In the genomic region with DNA sequence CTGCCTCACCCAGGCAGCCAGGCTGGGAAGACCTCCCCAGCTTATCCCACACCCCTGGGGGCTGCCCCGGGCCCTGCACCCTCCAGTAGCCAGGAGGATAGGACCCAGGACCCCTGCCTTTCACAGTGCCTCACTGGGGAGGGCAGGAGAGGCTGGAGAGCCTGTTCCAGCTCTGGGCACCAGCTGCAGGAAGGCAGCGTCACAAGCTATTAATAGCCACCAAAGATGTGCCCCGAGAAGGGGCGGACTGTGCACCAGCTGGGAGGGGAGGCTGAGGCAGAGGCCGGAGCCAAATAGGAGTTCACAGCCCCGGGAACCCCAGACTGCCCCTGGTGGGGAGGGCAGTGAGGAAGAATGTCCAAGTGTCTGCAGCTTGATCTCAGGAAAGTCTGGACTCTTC, we compare ENCODE assay signal across 16 cellular contexts.
"Had no signal": no experiment of that assay in that cellular context is flagged by ENCODE, and none has a peak within 500 bp of the region (broad histone marks: within the 10 kb centered on the region; RNA-seq: fewer than 3 reads in every experiment).

No MANE protein-coding gene starts in this region.

- H3K36me3 ChIP-seq: colonic mucosa, right lobe of liver, stomach, upper lobe of right lung had no signal

- H3K4me3 ChIP-seq: colonic mucosa, right lobe of liver, SK-N-MC, stomach, testis, upper lobe of right lung had no signal

- H3K9me3 Mint-ChIP-seq: activated naive CD4-positive, alpha-beta T cell treated with anti-CD3 and anti-CD28 coated beads, Interleukin-2, amount 50 U/mL, for 72 hours had no signal

- ATAC-seq: activated naive CD4-positive, alpha-beta T cell treated with anti-CD3 and anti-CD28 coated beads, Interleukin-2, amount 50 U/mL, for 72 hours; upper lobe of right lung had no signal

- DNase-seq: activated CD4-positive, alpha-beta T cell treated with anti-CD3 and anti-CD28 coated beads for 1 hour; activated CD4-positive, alpha-beta T cell treated with anti-CD3 and anti-CD28 coated beads, Interleukin-2, amount 50 U/mL, for 4 hours; activated effector memory CD4-positive, alpha-beta T cell treated with Interleukin-2 at 50 U/mL for 16 hours; caudate nucleus; colonic mucosa; hippocampal formation; mesendoderm; posterior cingulate gyrus; right lobe of liver; stimulated activated CD4-positive, alpha-beta T cell treated with anti-CD3 and anti-CD28 coated beads, Interleukin-1b, Interleukin-23, amount 100 ng/mL, for 48 hours; stomach; testis; upper lobe of right lung had no signal

- H3K27ac ChIP-seq: colonic mucosa, right lobe of liver, SK-N-MC, stomach, testis, upper lobe of right lung, VCaP had no signal

- H3K4me1 ChIP-seq: colonic mucosa, right lobe of liver, testis, upper lobe of right lung had no signal

- H3K27me3 ChIP-seq: colonic mucosa, right lobe of liver, stomach, testis, upper lobe of right lung had no signal

- H3K36me3 Mint-ChIP-seq: activated naive CD4-positive, alpha-beta T cell treated with anti-CD3 and anti-CD28 coated beads, Interleukin-2, amount 50 U/mL, for 72 hours had no signal

- H3K9me3 ChIP-seq: colonic mucosa, right lobe of liver, stomach, testis, upper lobe of right lung had no signal
